ENCODE assay signal across 17 cellular contexts in the genomic region with DNA sequence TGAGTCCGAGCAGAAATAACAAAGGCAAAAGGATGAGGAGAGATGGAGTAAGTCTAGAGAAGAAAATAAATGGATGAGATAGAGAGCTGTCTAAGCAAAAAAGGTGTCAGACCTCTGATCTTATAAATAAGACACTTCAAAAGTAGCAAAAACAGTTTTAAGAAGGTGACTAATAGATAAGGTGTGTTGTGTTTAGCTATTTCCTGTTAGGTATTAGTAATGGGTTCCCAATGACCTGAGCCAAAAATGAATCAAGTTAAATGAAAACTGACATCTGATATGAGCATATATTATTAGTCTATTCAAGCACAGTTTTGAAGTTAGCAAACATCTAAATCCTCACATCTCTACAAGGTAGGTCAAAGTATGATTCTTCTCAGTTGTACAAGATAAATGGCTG. TPM values are rescaled to one million over a fixed set of nuclear protein-coding genes. Genes with fewer than 3 reads are reported as not detected.
A peak's percentile ranks its signal among the peaks of the same experiment; 100 is the strongest.
DNase-seq lines count a peak whose midpoint lies in the region; ATAC-seq, FAIRE-seq and TF ChIP-seq lines count a peak whose summit lies in the region.
"Had no signal": no experiment of that assay in that cellular context is flagged by ENCODE, and none has a peak within 500 bp of the region (broad histone marks: within the 10 kb centered on the region; RNA-seq: fewer than 3 reads in every experiment).

No MANE protein-coding gene starts in this region.

- peaks cover 84% of the 10 kb centered on the region for H3K36me3 Mint-ChIP-seq in MCF 10A (ENCODE audit: insufficient read depth, unreplicated experiment)

- H3K4me3 Mint-ChIP-seq in MCF 10A (ENCODE audit: unreplicated experiment): no peak overlapping the region
- H3K4me3 Mint-ChIP-seq in stimulated activated naive CD8-positive, alpha-beta T cell treated with anti-CD3 and anti-CD28 coated beads, Interleukin-15, amount 100 ng/mL, for 72 hours: no peak overlapping the region
- H3K4me3 Mint-ChIP-seq: HFFc6 had no signal

- peaks cover 25% of the 10 kb centered on the region for H3K4me1 Mint-ChIP-seq in MCF 10A (ENCODE audit: insufficient read depth, unreplicated experiment)
- H3K4me1 Mint-ChIP-seq in stimulated activated naive CD8-positive, alpha-beta T cell treated with anti-CD3 and anti-CD28 coated beads, Interleukin-15, amount 100 ng/mL, for 72 hours: peaks cover 18% of the 10 kb centered on the region

- no peak overlapping the region for H2AFZ ChIP-seq in mammary epithelial cell (ENCODE audit: low read depth, low read length)
- no peak overlapping the region for H2AFZ ChIP-seq in SK-N-SH (ENCODE audit: low read depth)

- no peaks in the 10 kb centered on the region for H3K9me3 Mint-ChIP-seq in MCF 10A (ENCODE audit: unreplicated experiment)
- no peaks in the 10 kb centered on the region for H3K9me3 Mint-ChIP-seq in stimulated activated naive CD8-positive, alpha-beta T cell treated with anti-CD3 and anti-CD28 coated beads, Interleukin-15, amount 100 ng/mL, for 72 hours
- H3K9me3 Mint-ChIP-seq: HFFc6 had no signal

- no peaks in the 10 kb centered on the region for H3K27me3 Mint-ChIP-seq in MCF 10A (ENCODE audit: insufficient read depth, unreplicated experiment)
- H3K27me3 Mint-ChIP-seq in stimulated activated naive CD8-positive, alpha-beta T cell treated with anti-CD3 and anti-CD28 coated beads, Interleukin-15, amount 100 ng/mL, for 72 hours: no peaks in the 10 kb centered on the region

- peaks cover 9% of the 10 kb centered on the region for H3K79me2 ChIP-seq in mammary epithelial cell (ENCODE audit: insufficient read depth, low read length)
- H3K79me2 ChIP-seq in SK-N-SH (ENCODE audit: insufficient read depth): peaks cover 11% of the 10 kb centered on the region; the same call in 1 of the 2 replicates

- no peaks in the 10 kb centered on the region for H3K9me2 ChIP-seq in SK-N-SH

- H3K4me2 ChIP-seq in mammary epithelial cell (ENCODE audit: insufficient read depth, low read depth, low read length) (peak overlapping the region; percentile 34), SK-N-SH (no peak overlapping the region)
- H3K4me2 ChIP-seq: BLaER1 treated with 17β-estradiol and CSF1 and Interleukin-3, amounts not matched to agents 10 nM and 100 nM; KMS-11 had no signal

- in situ Hi-C loops in mammary epithelial cell (cut with MboI; ENCODE audit: low sequenced_read_pairs in 2 of 2): no loop called here

- TF ChIP-seq RAD21 in SK-N-SH (IDR thresholded peaks at IDR 0.05; ENCODE audit: low read length): no peak

- POLR2A ChIA-PET in MCF 10A (lab: Yijun Ruan, JAX): interaction anchor here (0.8 to 1.1 kb wide), 2 partner anchors 11 to 23 kb away, joined by 3 read pairs; partner anchors contain the start of genes CCDC121, GPN1, SLC4A1AP and SUPT7L
- POLR2A ChIA-PET in SK-N-SH (lab: Yijun Ruan, JAX): no interaction called here

- DNase-seq in activated CD4-positive, CD25-positive, alpha-beta regulatory T cell (lab: John Stamatoyannopoulos, UW): no peak
- peak; percentile 36 for DNase-seq in mammary epithelial cell
- no peak for DNase-seq in MCF 10A (ENCODE audit: unreplicated experiment)
- peak; percentile 91 for DNase-seq in bronchial epithelial cell (ENCODE audit: low read depth)
- DNase-seq in stimulated activated naive CD8-positive, alpha-beta T cell treated with anti-CD3 and anti-CD28 coated beads, Interleukin-15, amount 100 ng/mL, for 72 hours: no peak
- no peak for DNase-seq in SK-N-SH
- no peak for DNase-seq in left ventricle myocardium inferior
- DNase-seq: 8988T, DMS153, HFFc6, MG63, NCI-H1105, NCI-H187, NCI-H446 had no signal

- TF ChIP-seq CTCF in mammary epithelial cell (conservative IDR thresholded peaks at IDR 0.05 in 1 of 2, IDR thresholded peaks at IDR 0.05 in 1 of 2; ENCODE audit: extremely low read depth in 1 of 2, insufficient read depth in 1 of 2, low read depth in 1 of 2, low read length in 2 of 2): no peak
- TF ChIP-seq CTCF in MCF 10A (IDR thresholded peaks at IDR 0.05; ENCODE audit: unreplicated experiment): no peak
- TF ChIP-seq CTCF in bronchial epithelial cell (IDR thresholded peaks at IDR 0.05; ENCODE audit: insufficient read depth, low read length, severe bottlenecking): no peak
- no peak for TF ChIP-seq CTCF in SK-N-SH (IDR thresholded peaks at IDR 0.05)
- no peak for TF ChIP-seq CTCF in left ventricle myocardium inferior (IDR thresholded peaks at IDR 0.05; ENCODE audit: borderline replicate concordance)

- H3K27ac ChIP-seq in mammary epithelial cell (ENCODE audit: insufficient read depth, low read depth, low read length): peak overlapping the region; percentile 52
- no peak overlapping the region for H3K27ac ChIP-seq in SK-N-SH (ENCODE audit: low read depth in 2 of 2, low read length in 1 of 2)
- H3K27ac ChIP-seq in left ventricle myocardium inferior (replicated peaks): no peak overlapping the region
- H3K27ac ChIP-seq: BLaER1 treated with 17β-estradiol and CSF1 and Interleukin-3, amounts not matched to agents 10 nM and 100 nM; KMS-11 had no signal

- no peak overlapping the region for H3K27ac Mint-ChIP-seq in MCF 10A (ENCODE audit: low read depth, unreplicated experiment)
- H3K27ac Mint-ChIP-seq in stimulated activated naive CD8-positive, alpha-beta T cell treated with anti-CD3 and anti-CD28 coated beads, Interleukin-15, amount 100 ng/mL, for 72 hours: no peak overlapping the region

- ATAC-seq in activated CD4-positive, CD25-positive, alpha-beta regulatory T cell treated with anti-CD3 and anti-CD28 coated beads, Interleukin-2, amount 50 U/mL, for 24 hours: peak; percentile 84 to 86
- ATAC-seq in stimulated activated naive CD8-positive, alpha-beta T cell treated with anti-CD3 and anti-CD28 coated beads, Interleukin-15, amount 100 ng/mL, for 72 hours: peak; percentile 50

- H3K27me3 ChIP-seq in mammary epithelial cell (ENCODE audit: insufficient read depth, low read length): no peaks in the 10 kb centered on the region
- no peaks in the 10 kb centered on the region for H3K27me3 ChIP-seq in bronchial epithelial cell (ENCODE audit: control insufficient read depth, insufficient read depth, low read length)
- no peaks in the 10 kb centered on the region for H3K27me3 ChIP-seq in SK-N-SH (ENCODE audit: insufficient read depth)
- no peaks in the 10 kb centered on the region for H3K27me3 ChIP-seq in left ventricle myocardium inferior (ENCODE audit: low read depth)
- H3K27me3 ChIP-seq: BLaER1 treated with 17β-estradiol and CSF1 and Interleukin-3, amounts not matched to agents 10 nM and 100 nM; MG63 had no signal

- dilution Hi-C loops in mammary epithelial cell (cut with HindIII; ENCODE audit: low sequenced_read_pairs): no loop called here

- BruUV-seq in mammary epithelial cell (replicated peaks; lab: Mats Ljungman, UMichigan): no TSS peak
- no TSS peak for BruUV-seq in MCF 10A (replicated peaks; lab: Mats Ljungman, UMichigan)

- H3K9ac ChIP-seq in mammary epithelial cell (ENCODE audit: insufficient read depth, low read length): no peak overlapping the region
- H3K9ac ChIP-seq in SK-N-SH: no peak overlapping the region
- H3K9ac ChIP-seq: BLaER1 treated with 17β-estradiol and CSF1 and Interleukin-3, amounts not matched to agents 10 nM and 100 nM; KMS-11 had no signal

- TF ChIP-seq EP300 in SK-N-SH (IDR thresholded peaks at IDR 0.05; ENCODE audit: borderline replicate concordance in 1 of 2, low read depth in 1 of 2, low read length in 1 of 2): no peak

- H3K9me3 ChIP-seq in mammary epithelial cell (replicated peaks; ENCODE audit: insufficient read depth, low read length) (no peaks in the 10 kb centered on the region), SK-N-SH (no peaks in the 10 kb centered on the region), left ventricle myocardium inferior (replicated peaks) (no peaks in the 10 kb centered on the region)
- H3K9me3 ChIP-seq: BLaER1 treated with 17β-estradiol and CSF1 and Interleukin-3, amounts not matched to agents 10 nM and 100 nM; MG63 had no signal

- 87% methylated on average over 1 of the region's 1 CpG for WGBS in mammary epithelial cell (ENCODE audit: low coverage, missing lambda C conversion rate)
- WGBS in SK-N-SH (ENCODE audit: low lambda C conversion rate): 92% methylated on average over 1 of the region's 1 CpG

- no peak for FAIRE-seq in bronchial epithelial cell (lab: Jason Lieb, UNC)

- H3K36me3 ChIP-seq in mammary epithelial cell (ENCODE audit: insufficient read depth, low read length) (peaks cover 35% of the 10 kb centered on the region), bronchial epithelial cell (ENCODE audit: control insufficient read depth, insufficient read depth, low read length) (peaks cover 3% of the 10 kb centered on the region), SK-N-SH (replicated peaks in 1 of 2; ENCODE audit: control insufficient read depth in 1 of 2, insufficient read depth in 2 of 2, low read length in 1 of 2) (peaks cover 79 to 85% of the 10 kb centered on the region in 2 experiments), left ventricle myocardium inferior (peaks cover 99% of the 10 kb centered on the region)

- H3F3A ChIP-seq in SK-N-SH (replicated peaks; ENCODE audit: insufficient read depth): peaks cover 40% of the 10 kb centered on the region

- intact Hi-C loops in mammary epithelial cell (cut with micrococcal nuclease) (no loop called here), MCF 10A (cut with micrococcal nuclease) (no loop called here), left ventricle myocardium inferior (cut with micrococcal nuclease) (no loop called here)

- no peak overlapping the region for H3K4me3 ChIP-seq in mammary epithelial cell (replicated peaks in 1 of 3; ENCODE audit: insufficient read depth in 1 of 3, low read depth in 2 of 3, low read length in 3 of 3)
- H3K4me3 ChIP-seq in bronchial epithelial cell (ENCODE audit: low read depth, low read length): no peak overlapping the region
- H3K4me3 ChIP-seq in SK-N-SH (ENCODE audit: low read depth in 2 of 2, low read length in 1 of 2): no peak overlapping the region
- no peak overlapping the region for H3K4me3 ChIP-seq in left ventricle myocardium inferior
- H3K4me3 ChIP-seq: BLaER1 treated with 17β-estradiol and CSF1 and Interleukin-3, amounts not matched to agents 10 nM and 100 nM; MG63 had no signal

- H3K4me1 ChIP-seq in mammary epithelial cell (ENCODE audit: insufficient read depth, low read length) (peaks cover 17% of the 10 kb centered on the region), SK-N-SH (ENCODE audit: control insufficient read depth in 1 of 2, insufficient read depth in 2 of 2, low read depth in 1 of 2, low read length in 1 of 2) (no peaks in the 10 kb centered on the region), left ventricle myocardium inferior (no peaks in the 10 kb centered on the region)

- H4K20me1 ChIP-seq in mammary epithelial cell (ENCODE audit: insufficient read depth, low read length) (no peaks in the 10 kb centered on the region), SK-N-SH (ENCODE audit: insufficient read depth) (no peaks in the 10 kb centered on the region)

- CTCF ChIA-PET in mammary epithelial cell (lab: Charles Lee; ENCODE audit: low non-redundant PET): interaction anchor here (0.7 kb wide), 1 partner anchor 245 kb away, joined by 4 read pairs; no protein-coding TSS in a partner anchor
- CTCF ChIA-PET in MCF 10A (lab: Yijun Ruan, JAX): no interaction called here
- CTCF ChIA-PET in SK-N-SH (lab: Yijun Ruan, JAX): interaction anchor here (8.4 kb wide), 1 partner anchor 30 kb away, joined by 77 read pairs; no protein-coding TSS in a partner anchor

RNA-seq across cellular contexts. Expression of gene SUPT7L, which starts 10.6 kb away (rescaled TPM):
- 10 to 100 TPM; 31.2 to 46.2 TPM for total RNA-seq in mammary epithelial cell
- 28.8 TPM for polyA plus RNA-seq in mammary epithelial cell
- polyA minus RNA-seq in mammary epithelial cell: 13.9 TPM
- total RNA-seq in MCF 10A (2022): 36.4 and 40.8 TPM in 2 replicates
- total RNA-seq in bronchial epithelial cell: 10.5 and 14.7 TPM in 2 replicates
- 49.7 and 69.3 TPM in 2 replicates for polyA plus RNA-seq in SK-N-SH (2012; rRNA removed)
- 28.3 and 33.5 TPM in 2 replicates for polyA plus RNA-seq in SK-N-SH (2012; cell fraction: cytosol; rRNA removed)
- polyA plus RNA-seq in SK-N-SH (2012; cell fraction: nucleus; rRNA removed): 135 and 184 TPM in 2 replicates
- 29.7 TPM for total RNA-seq in left ventricle myocardium inferior

RNA-seq across cellular contexts. Expression of gene SLC4A1AP, which starts 10.9 kb away (rescaled TPM):
- total RNA-seq in mammary epithelial cell (10 to 100 TPM; 23.8 to 26.1 TPM), MCF 10A (2022) (24.3 and 27.2 TPM in 2 replicates), bronchial epithelial cell (20.5 and 27.4 TPM in 2 replicates), left ventricle myocardium inferior (21.3 TPM)
- polyA plus RNA-seq in mammary epithelial cell (10.9 TPM), SK-N-SH (2012; rRNA removed) (9.4 and 9.8 TPM in 2 replicates)
- 5.4 TPM for polyA minus RNA-seq in mammary epithelial cell
- 10.6 and 13.9 TPM in 2 replicates for polyA plus RNA-seq in SK-N-SH (2012; cell fraction: cytosol; rRNA removed)
- polyA plus RNA-seq in SK-N-SH (2012; cell fraction: nucleus; rRNA removed): 8.7 and 11.4 TPM in 2 replicates

RNA-seq across cellular contexts. Expression of gene GPN1, which starts 23.9 kb away (rescaled TPM):
- 10 to 100 TPM; 42.9 to 46.8 TPM for total RNA-seq in mammary epithelial cell
- 64.0 TPM for polyA plus RNA-seq in mammary epithelial cell
- polyA minus RNA-seq in mammary epithelial cell: 75.2 TPM
- 28.6 and 30.5 TPM in 2 replicates for total RNA-seq in MCF 10A (2022)
- 31.7 and 47.9 TPM in 2 replicates for total RNA-seq in bronchial epithelial cell
- 74.0 and 92.8 TPM in 2 replicates for polyA plus RNA-seq in SK-N-SH (2012; rRNA removed)
- 97.6 and 100 TPM in 2 replicates for polyA plus RNA-seq in SK-N-SH (2012; cell fraction: cytosol; rRNA removed)
- 56.0 and 77.7 TPM in 2 replicates for polyA plus RNA-seq in SK-N-SH (2012; cell fraction: nucleus; rRNA removed)
- total RNA-seq in left ventricle myocardium inferior: 16.6 TPM

RNA-seq across cellular contexts. Expression of gene CCDC121, which starts 24.0 kb away (rescaled TPM):
- total RNA-seq in mammary epithelial cell (1 to 10 TPM; 1.2 to 1.9 TPM), MCF 10A (2022) (0.61 and 2.3 TPM in 2 replicates), bronchial epithelial cell (0.79 and 0.90 TPM in 2 replicates), left ventricle myocardium inferior (6.8 TPM)
- polyA plus RNA-seq in mammary epithelial cell (1.0 TPM), SK-N-SH (2012; rRNA removed) (2.3 and 2.7 TPM in 2 replicates)
- not detected for polyA minus RNA-seq in mammary epithelial cell
- polyA plus RNA-seq in SK-N-SH (2012; cell fraction: cytosol; rRNA removed): 2.5 and 2.8 TPM in 2 replicates
- polyA plus RNA-seq in SK-N-SH (2012; cell fraction: nucleus; rRNA removed): 2.8 and 3.3 TPM in 2 replicates

Comparison
In these comparisons a context has a peak if more than half of its experiments do, and no peak if none do; other contexts are left out.
1. DNase-seq: peak in mammary epithelial cell (single experiment) and bronchial epithelial cell (single experiment); none in activated CD4-positive, CD25-positive, alpha-beta regulatory T cell (0 of 4), MCF 10A (single experiment), stimulated activated naive CD8-positive, alpha-beta T cell treated with anti-CD3 and anti-CD28 coated beads, Interleukin-15, amount 100 ng/mL, for 72 hours (0 of 2), SK-N-SH (single experiment) and left ventricle myocardium inferior (single experiment).